8 cellular contexts compared by ENCODE assay signal in the genomic region with DNA sequence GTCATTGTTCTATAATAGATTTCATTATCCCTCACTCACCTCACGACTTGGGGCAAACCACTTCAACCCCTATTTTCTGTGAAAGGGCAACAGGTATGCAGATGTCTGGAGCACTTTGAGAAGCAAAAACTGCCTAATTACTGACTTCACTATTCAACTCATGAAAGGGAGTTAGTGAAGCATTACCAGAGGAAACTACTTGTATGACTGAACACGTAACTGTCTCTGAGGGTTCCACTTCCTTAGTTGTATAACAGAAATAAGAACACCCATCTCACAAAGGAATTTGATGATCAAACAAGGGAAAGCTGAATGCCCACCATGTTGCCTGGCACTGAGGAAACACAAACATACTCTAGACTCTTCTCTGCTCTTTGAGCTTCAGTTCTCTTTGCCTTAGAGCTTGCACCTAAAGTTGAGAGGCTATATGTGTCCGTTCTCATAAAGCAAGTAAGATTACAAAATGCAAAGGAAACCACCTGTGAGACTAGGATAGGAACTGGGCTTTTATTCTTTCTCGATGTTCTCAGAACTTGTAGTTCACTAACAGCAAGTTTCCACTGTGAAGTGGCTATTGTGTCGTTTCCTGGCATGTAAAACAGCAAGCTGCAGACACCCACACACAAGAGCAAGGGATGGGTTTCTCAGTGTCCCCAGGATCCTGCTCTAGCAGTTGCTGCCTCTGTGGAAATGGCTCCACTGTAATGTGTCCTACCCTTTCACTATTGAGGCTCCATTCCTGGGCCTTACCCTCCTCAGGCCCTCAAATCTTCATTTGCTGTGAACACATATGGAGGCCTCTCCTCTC. TPM values are rescaled to one million over a fixed set of nuclear protein-coding genes. Genes with fewer than 3 reads are reported as not detected.
DNase-seq lines count a peak whose midpoint lies in the region; ATAC-seq and TF ChIP-seq lines count a peak whose summit lies in the region.

No MANE protein-coding gene starts in this region.

- CTCF ChIA-PET in A673 (lab: Charles Lee) = no interaction called here

- DNase-seq in A673 (ENCODE audit: low spot score) (peak; percentile 5), memory B cell (ENCODE audit: low spot score in 2 of 2) (peak; percentile 30 to 51), OCI-M2 (lab: John Stamatoyannopoulos, UW; ENCODE audit: unreplicated experiment) (no peak), SW 1271 (lab: John Stamatoyannopoulos, UW) (no peak), UCSD-AML1 (lab: John Stamatoyannopoulos, UW; ENCODE audit: unreplicated experiment) (no peak)
- DNase-seq in activated CD4-positive, alpha-beta T cell treated with anti-CD3 and anti-CD28 coated beads, Interleukin-2, amount 10 ng/mL, durations not matched to agents 24 days and 14 days = peak; percentile 85

- H3K36me3 Mint-ChIP-seq in activated CD4-positive, alpha-beta T cell treated with anti-CD3 and anti-CD28 coated beads, Interleukin-2, amount 10 ng/mL, durations not matched to agents 24 days and 14 days (ENCODE audit: low read depth) = peaks cover 28% of the 10 kb centered on the region
- H3K36me3 Mint-ChIP-seq in memory B cell = peaks cover 8% of the 10 kb centered on the region

- H3K4me3 ChIP-seq in A673 (ENCODE audit: low read depth, low read length, poor library complexity, severe bottlenecking) = no peak overlapping the region

- no peaks in the 10 kb centered on the region for H3K9me3 Mint-ChIP-seq in activated CD4-positive, alpha-beta T cell treated with anti-CD3 and anti-CD28 coated beads, Interleukin-2, amount 10 ng/mL, durations not matched to agents 24 days and 14 days
- H3K9me3 Mint-ChIP-seq in memory B cell = no peaks in the 10 kb centered on the region

- peak overlapping the region; percentile 99 for H3K4me3 Mint-ChIP-seq in activated CD4-positive, alpha-beta T cell treated with anti-CD3 and anti-CD28 coated beads, Interleukin-2, amount 10 ng/mL, durations not matched to agents 24 days and 14 days
- H3K4me3 Mint-ChIP-seq in memory B cell = peak overlapping the region; percentile 99

- H3K27ac ChIP-seq in A673 (ENCODE audit: low read depth, low read length, poor library complexity, severe bottlenecking) = no peak overlapping the region

- intact Hi-C loops in A673 (cut with micrococcal nuclease; ENCODE audit: unreplicated experiment) = no loop called here
- intact Hi-C loops in activated CD4-positive, alpha-beta T cell treated with anti-CD3 and anti-CD28 coated beads, Interleukin-2, amount 10 ng/mL, durations not matched to agents 24 days and 14 days (cut with micrococcal nuclease) = loop anchor here (1.0 to 10.0 kb wide), 7 partner anchors 13 to 1745 kb away; partner anchors contain the start of gene RUNDC3B

- POLR2A ChIA-PET in A673 (lab: Charles Lee; ENCODE audit: low non-redundant PET) = no interaction called here

- peak overlapping the region; percentile 99 for H3K27ac Mint-ChIP-seq in activated CD4-positive, alpha-beta T cell treated with anti-CD3 and anti-CD28 coated beads, Interleukin-2, amount 10 ng/mL, durations not matched to agents 24 days and 14 days
- peak overlapping the region; percentile 98 for H3K27ac Mint-ChIP-seq in memory B cell

- no TSS peak for BruUV-seq in A673 (replicated peaks; lab: Mats Ljungman, UMichigan)

- ATAC-seq in GM18868 (IDR thresholded peaks at IDR 0.05; ENCODE audit: unreplicated experiment) (peak; percentile 58), HG03039 (IDR thresholded peaks at IDR 0.05; ENCODE audit: unreplicated experiment) (peak; percentile 45), memory B cell (ENCODE audit: low read depth) (peak; percentile 49)

- H3K27me3 ChIP-seq in A673 (replicated peaks; ENCODE audit: insufficient read depth, low read depth, low read length, poor library complexity) = peaks cover 9% of the 10 kb centered on the region

- H3K36me3 ChIP-seq in A673 (ENCODE audit: insufficient read depth, low read length, poor library complexity, severe bottlenecking) = no peaks in the 10 kb centered on the region

- peaks cover 40% of the 10 kb centered on the region for H3K4me1 ChIP-seq in A673 (ENCODE audit: insufficient read depth, low read length, poor library complexity, severe bottlenecking)

- TF ChIP-seq CTCF in A673 (conservative IDR thresholded peaks at IDR 0.05; ENCODE audit: low read depth, low read length) = no peak

- H3K27me3 Mint-ChIP-seq in activated CD4-positive, alpha-beta T cell treated with anti-CD3 and anti-CD28 coated beads, Interleukin-2, amount 10 ng/mL, durations not matched to agents 24 days and 14 days = peaks cover 11% of the 10 kb centered on the region
- no peaks in the 10 kb centered on the region for H3K27me3 Mint-ChIP-seq in memory B cell

- H3K9me3 ChIP-seq in A673 (ENCODE audit: low read depth, low read length, poor library complexity, severe bottlenecking) = no peaks in the 10 kb centered on the region

- H3K4me1 Mint-ChIP-seq in activated CD4-positive, alpha-beta T cell treated with anti-CD3 and anti-CD28 coated beads, Interleukin-2, amount 10 ng/mL, durations not matched to agents 24 days and 14 days = peaks cover 59% of the 10 kb centered on the region
- H3K4me1 Mint-ChIP-seq in memory B cell = peaks cover 40% of the 10 kb centered on the region

RNA-seq across cellular contexts. Expression of gene TMEM243, which starts 2.6 kb away (rescaled TPM):
- total RNA-seq in A673 (2021) = 24.5 and 25.8 TPM in 2 replicates
- 46.1 and 48.0 TPM in 2 replicates for total RNA-seq in activated CD4-positive, alpha-beta T cell treated with anti-CD3 and anti-CD28 coated beads, Interleukin-2, amount 10 ng/mL, durations not matched to agents 24 days and 14 days

Comparison
In these comparisons a context has a peak if more than half of its experiments do, and no peak if none do; other contexts are left out.
1. DNase-seq: peak in A673 (single experiment), activated CD4-positive, alpha-beta T cell treated with anti-CD3 and anti-CD28 coated beads, Interleukin-2, amount 10 ng/mL, durations not matched to agents 24 days and 14 days (single experiment) and memory B cell (2 of 2); none in OCI-M2 (single experiment), SW 1271 (0 of 2) and UCSD-AML1 (single experiment).
2. Peak in every context shown above with its lines, with median percentiles within 50 percentile points of each other: ATAC-seq.